In genomic region chr2:128270306-128271185, GRCh38 we compare ENCODE assay signal across 1 cellular context.
TF ChIP-seq lines count a peak whose summit lies in the region.

No MANE protein-coding gene starts in this region.

TF ChIP-seq in HepG2, 621 proteins besides CTCF, POLR2A, EP300 and RAD21 (continued from another document and continues in another):
- TF ChIP-seq HMGXB4 (CRISPR knock-in tag; IDR thresholded peaks at IDR 0.05; ENCODE audit: borderline replicate concordance in 1 of 2, low read depth in 1 of 2) (0 out of 4 replicates have a peak, but pooled peaks of 1 of the 2 experiments have one; percentile 25), DMAP1 (CRISPR knock-in tag; IDR thresholded peaks at IDR 0.05) (no peak), ZBED4 (CRISPR knock-in tag; IDR thresholded peaks at IDR 0.05; ENCODE audit: borderline replicate concordance) (no peak), STAT6 (CRISPR knock-in tag; IDR thresholded peaks at IDR 0.05; ENCODE audit: borderline replicate concordance) (no peak), SP140L (CRISPR knock-in tag; IDR thresholded peaks at IDR 0.05; ENCODE audit: borderline replicate concordance) (no peak), ISL2 (CRISPR knock-in tag; IDR thresholded peaks at IDR 0.05) (0 out of 2 replicates have a peak, but pooled peaks have one; percentile 19), KDM6A (CRISPR knock-in tag; IDR thresholded peaks at IDR 0.05; ENCODE audit: low read depth) (no peak), SCMH1 (CRISPR knock-in tag; IDR thresholded peaks at IDR 0.05; ENCODE audit: borderline replicate concordance) (no peak), ESRRA (CRISPR knock-in tag; IDR thresholded peaks at IDR 0.05; ENCODE audit: low read depth) (peak; percentile 99), ZNF124 (CRISPR knock-in tag; IDR thresholded peaks at IDR 0.05) (no peak), NR2F1 (CRISPR knock-in tag; IDR thresholded peaks at IDR 0.05) (peak; percentile 68 to 89), ZNF703 (CRISPR knock-in tag; IDR thresholded peaks at IDR 0.05; ENCODE audit: borderline replicate concordance) (no peak), BCL6 (CRISPR knock-in tag; IDR thresholded peaks at IDR 0.05) (peak; percentile 27; the same call in 1 of the 2 replicates), HOXD1 (CRISPR knock-in tag; IDR thresholded peaks at IDR 0.05) (no peak), XRCC5 (optimal IDR thresholded peaks at IDR 0.05; ENCODE audit: low read length) (no peak), ZNF354B (CRISPR knock-in tag; IDR thresholded peaks at IDR 0.05) (no peak), ZNF350 (CRISPR knock-in tag; IDR thresholded peaks at IDR 0.05; ENCODE audit: borderline replicate concordance, low read depth) (no peak; the same call in 1 of the 2 replicates), CENPT (CRISPR knock-in tag; IDR thresholded peaks at IDR 0.05; ENCODE audit: low read depth) (no peak), NCOR1 (IDR thresholded peaks at IDR 0.05; ENCODE audit: borderline replicate concordance, low read length) (peak; percentile 61; the same call in 1 of the 2 replicates), SOX6 (IDR thresholded peaks at IDR 0.05) (no peak), SOX6 (CRISPR knock-in tag; IDR thresholded peaks at IDR 0.05) (peak; percentile 59), HNRNPL (IDR thresholded peaks at IDR 0.05; ENCODE audit: low read depth, low read length) (0 out of 2 replicates have a peak, but pooled peaks have one; percentile 38), ZNF780A (CRISPR knock-in tag; IDR thresholded peaks at IDR 0.05) (no peak), ZNF329 (CRISPR knock-in tag; IDR thresholded peaks at IDR 0.05; ENCODE audit: low read depth) (no peak), KDM3A (CRISPR knock-in tag; IDR thresholded peaks at IDR 0.05; ENCODE audit: low read depth) (no peak), MZF1 (CRISPR knock-in tag; IDR thresholded peaks at IDR 0.05; ENCODE audit: borderline replicate concordance) (no peak), STAG1 (CRISPR knock-in tag; IDR thresholded peaks at IDR 0.05) (no peak), ZSCAN12 (CRISPR knock-in tag; IDR thresholded peaks at IDR 0.05) (no peak), HDAC6 (IDR thresholded peaks at IDR 0.05; ENCODE audit: low read depth, low read length) (no peak), SALL2 (CRISPR knock-in tag; IDR thresholded peaks at IDR 0.05) (no peak), HOXA9 (CRISPR knock-in tag; IDR thresholded peaks at IDR 0.05; ENCODE audit: borderline replicate concordance) (no peak), DNMT1 (CRISPR knock-in tag; IDR thresholded peaks at IDR 0.05) (no peak), TARDBP (CRISPR knock-in tag; IDR thresholded peaks at IDR 0.05) (no peak), ZKSCAN1 (IDR thresholded peaks at IDR 0.05; ENCODE audit: low read length) (no peak), ELF3 (CRISPR knock-in tag; IDR thresholded peaks at IDR 0.05) (no peak), AGO2 (optimal IDR thresholded peaks at IDR 0.05; ENCODE audit: low read depth, low read length) (no peak), SALL1 (CRISPR knock-in tag; IDR thresholded peaks at IDR 0.05) (peak; percentile 85; the same call in 1 of the 2 replicates), ZNF782 (CRISPR knock-in tag; IDR thresholded peaks at IDR 0.05; ENCODE audit: borderline replicate concordance) (0 out of 2 replicates have a peak, but pooled peaks have one; percentile 41), RORA (CRISPR knock-in tag; IDR thresholded peaks at IDR 0.05) (no peak), RARA (CRISPR knock-in tag; IDR thresholded peaks at IDR 0.05) (peak; percentile 96), ZBTB37 (CRISPR knock-in tag; IDR thresholded peaks at IDR 0.05) (no peak), ZNF766 (CRISPR knock-in tag; IDR thresholded peaks at IDR 0.05; ENCODE audit: borderline replicate concordance) (0 out of 2 replicates have a peak, but pooled peaks have one; percentile 41), ZMYM2 (CRISPR knock-in tag; IDR thresholded peaks at IDR 0.05) (peak; percentile 31; the same call in 1 of the 2 replicates), SMAD9 (CRISPR knock-in tag; IDR thresholded peaks at IDR 0.05) (no peak), CHCHD3 (CRISPR knock-in tag; IDR thresholded peaks at IDR 0.05) (no peak), MIER3 (CRISPR knock-in tag; IDR thresholded peaks at IDR 0.05; ENCODE audit: borderline replicate concordance) (no peak), SSRP1 (CRISPR knock-in tag; IDR thresholded peaks at IDR 0.05) (no peak; the same call in 1 of the 2 replicates)
- TF ChIP-seq, protein P1, sequence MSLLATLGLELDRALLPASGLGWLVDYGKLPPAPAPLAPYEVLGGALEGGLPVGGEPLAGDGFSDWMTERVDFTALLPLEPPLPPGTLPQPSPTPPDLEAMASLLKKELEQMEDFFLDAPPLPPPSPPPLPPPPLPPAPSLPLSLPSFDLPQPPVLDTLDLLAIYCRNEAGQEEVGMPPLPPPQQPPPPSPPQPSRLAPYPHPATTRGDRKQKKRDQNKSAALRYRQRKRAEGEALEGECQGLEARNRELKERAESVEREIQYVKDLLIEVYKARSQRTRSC (CRISPR knock-in tag; IDR thresholded peaks at IDR 0.05; ENCODE audit: low read depth): no peak
- TF ChIP-seq, protein P2, sequence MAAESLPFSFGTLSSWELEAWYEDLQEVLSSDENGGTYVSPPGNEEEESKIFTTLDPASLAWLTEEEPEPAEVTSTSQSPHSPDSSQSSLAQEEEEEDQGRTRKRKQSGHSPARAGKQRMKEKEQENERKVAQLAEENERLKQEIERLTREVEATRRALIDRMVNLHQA (CRISPR knock-in tag; IDR thresholded peaks at IDR 0.05): no peak
- TF ChIP-seq, protein P3, sequence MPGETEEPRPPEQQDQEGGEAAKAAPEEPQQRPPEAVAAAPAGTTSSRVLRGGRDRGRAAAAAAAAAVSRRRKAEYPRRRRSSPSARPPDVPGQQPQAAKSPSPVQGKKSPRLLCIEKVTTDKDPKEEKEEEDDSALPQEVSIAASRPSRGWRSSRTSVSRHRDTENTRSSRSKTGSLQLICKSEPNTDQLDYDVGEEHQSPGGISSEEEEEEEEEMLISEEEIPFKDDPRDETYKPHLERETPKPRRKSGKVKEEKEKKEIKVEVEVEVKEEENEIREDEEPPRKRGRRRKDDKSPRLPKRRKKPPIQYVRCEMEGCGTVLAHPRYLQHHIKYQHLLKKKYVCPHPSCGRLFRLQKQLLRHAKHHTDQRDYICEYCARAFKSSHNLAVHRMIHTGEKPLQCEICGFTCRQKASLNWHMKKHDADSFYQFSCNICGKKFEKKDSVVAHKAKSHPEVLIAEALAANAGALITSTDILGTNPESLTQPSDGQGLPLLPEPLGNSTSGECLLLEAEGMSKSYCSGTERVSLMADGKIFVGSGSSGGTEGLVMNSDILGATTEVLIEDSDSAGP (CRISPR knock-in tag; IDR thresholded peaks at IDR 0.05; ENCODE audit: borderline replicate concordance): peak; percentile 63
- TF ChIP-seq, protein P4, sequence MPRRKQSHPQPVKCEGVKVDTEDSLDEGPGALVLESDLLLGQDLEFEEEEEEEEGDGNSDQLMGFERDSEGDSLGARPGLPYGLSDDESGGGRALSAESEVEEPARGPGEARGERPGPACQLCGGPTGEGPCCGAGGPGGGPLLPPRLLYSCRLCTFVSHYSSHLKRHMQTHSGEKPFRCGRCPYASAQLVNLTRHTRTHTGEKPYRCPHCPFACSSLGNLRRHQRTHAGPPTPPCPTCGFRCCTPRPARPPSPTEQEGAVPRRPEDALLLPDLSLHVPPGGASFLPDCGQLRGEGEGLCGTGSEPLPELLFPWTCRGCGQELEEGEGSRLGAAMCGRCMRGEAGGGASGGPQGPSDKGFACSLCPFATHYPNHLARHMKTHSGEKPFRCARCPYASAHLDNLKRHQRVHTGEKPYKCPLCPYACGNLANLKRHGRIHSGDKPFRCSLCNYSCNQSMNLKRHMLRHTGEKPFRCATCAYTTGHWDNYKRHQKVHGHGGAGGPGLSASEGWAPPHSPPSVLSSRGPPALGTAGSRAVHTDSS (CRISPR knock-in tag; conservative IDR thresholded peaks at IDR 0.05): no peak
- TF ChIP-seq, protein P5, sequence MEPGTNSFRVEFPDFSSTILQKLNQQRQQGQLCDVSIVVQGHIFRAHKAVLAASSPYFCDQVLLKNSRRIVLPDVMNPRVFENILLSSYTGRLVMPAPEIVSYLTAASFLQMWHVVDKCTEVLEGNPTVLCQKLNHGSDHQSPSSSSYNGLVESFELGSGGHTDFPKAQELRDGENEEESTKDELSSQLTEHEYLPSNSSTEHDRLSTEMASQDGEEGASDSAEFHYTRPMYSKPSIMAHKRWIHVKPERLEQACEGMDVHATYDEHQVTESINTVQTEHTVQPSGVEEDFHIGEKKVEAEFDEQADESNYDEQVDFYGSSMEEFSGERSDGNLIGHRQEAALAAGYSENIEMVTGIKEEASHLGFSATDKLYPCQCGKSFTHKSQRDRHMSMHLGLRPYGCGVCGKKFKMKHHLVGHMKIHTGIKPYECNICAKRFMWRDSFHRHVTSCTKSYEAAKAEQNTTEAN (CRISPR knock-in tag; conservative IDR thresholded peaks at IDR 0.05): no peak
- TF ChIP-seq, protein P6, sequence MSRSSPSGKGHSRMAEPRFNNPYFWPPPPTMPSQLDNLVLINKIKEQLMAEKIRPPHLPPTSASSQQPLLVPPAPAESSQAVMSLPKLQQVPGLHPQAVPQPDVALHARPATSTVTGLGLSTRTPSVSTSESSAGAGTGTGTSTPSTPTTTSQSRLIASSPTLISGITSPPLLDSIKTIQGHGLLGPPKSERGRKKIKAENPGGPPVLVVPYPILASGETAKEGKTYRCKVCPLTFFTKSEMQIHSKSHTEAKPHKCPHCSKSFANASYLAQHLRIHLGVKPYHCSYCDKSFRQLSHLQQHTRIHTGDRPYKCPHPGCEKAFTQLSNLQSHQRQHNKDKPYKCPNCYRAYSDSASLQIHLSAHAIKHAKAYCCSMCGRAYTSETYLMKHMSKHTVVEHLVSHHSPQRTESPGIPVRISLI (CRISPR knock-in tag; IDR thresholded peaks at IDR 0.05; ENCODE audit: borderline replicate concordance): peak; percentile 64; the same call in 1 of the 2 replicates
